Comparison of ENCODE assay signal across 8 cellular contexts in the genomic region with DNA sequence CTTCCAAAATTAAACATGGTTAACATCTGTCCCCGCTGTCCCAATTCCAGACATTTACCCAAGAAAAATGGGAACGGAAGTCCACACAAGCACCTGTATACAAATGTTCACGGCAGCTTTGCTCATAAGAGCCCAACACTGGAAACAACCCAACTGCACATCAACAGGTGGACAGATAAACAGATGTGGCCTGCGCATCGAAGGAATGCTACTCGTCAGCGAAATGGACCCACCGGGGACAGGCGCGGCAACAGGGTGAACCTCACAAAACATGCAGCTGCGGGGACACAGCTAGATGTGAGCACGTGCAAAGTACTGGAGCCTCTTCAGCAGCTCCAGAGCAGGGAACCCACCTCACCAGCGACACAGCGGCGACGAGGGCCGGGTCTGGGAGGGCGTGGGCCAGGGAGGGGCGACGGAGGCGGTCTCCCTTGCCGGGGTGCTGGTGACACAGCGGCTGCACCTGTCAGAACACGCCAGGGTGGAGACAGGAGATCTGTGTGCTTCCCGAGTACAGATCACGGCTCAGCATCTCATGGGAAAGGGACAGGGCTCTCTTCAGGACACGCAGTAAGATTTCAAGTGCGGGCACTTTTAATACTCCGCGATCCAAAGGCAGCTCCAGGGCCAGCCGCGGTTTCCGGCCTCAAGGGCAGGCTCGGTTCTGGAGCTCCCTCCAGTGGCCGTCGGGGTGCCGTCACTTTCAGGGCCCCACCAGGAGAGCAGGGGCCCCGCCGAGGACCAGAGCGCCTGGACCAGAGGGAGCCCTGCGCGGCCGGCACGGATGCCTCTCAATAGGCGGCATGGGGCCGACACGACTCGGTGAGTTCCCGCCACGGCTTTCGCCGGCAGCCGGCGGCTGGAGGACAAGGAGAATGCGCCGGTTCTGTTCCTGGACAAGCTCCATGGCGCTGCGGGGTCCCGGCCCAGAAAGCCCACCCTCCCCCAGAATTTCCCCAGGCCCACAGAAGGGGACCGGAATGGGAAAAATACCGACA. TPM values are rescaled to one million over a fixed set of nuclear protein-coding genes. Genes with fewer than 3 reads are reported as not detected.
DNase-seq lines count a peak whose midpoint lies in the region; ATAC-seq and TF ChIP-seq lines count a peak whose summit lies in the region.

No MANE protein-coding gene starts in this region.

- H3K4me3 ChIP-seq in SJCRH30 (no peak overlapping the region), suprapubic skin (peak overlapping the region; percentile 40)

- no peaks in the 10 kb centered on the region for H3K9me3 ChIP-seq in SJCRH30 (replicated peaks)
- H3K9me3 ChIP-seq in suprapubic skin, result no peaks in the 10 kb centered on the region

- peak; percentile 31 for TF ChIP-seq POLR2A in GM19099 (IDR thresholded peaks at IDR 0.05; ENCODE audit: extremely low read depth, insufficient read length, low read depth)
- TF ChIP-seq POLR2A in suprapubic skin (IDR thresholded peaks at IDR 0.05), result no peak

- H3K27ac ChIP-seq in SJCRH30 (no peak overlapping the region), foreskin keratinocyte (no peak overlapping the region), suprapubic skin (peak overlapping the region; percentile 12)

- H3K36me3 ChIP-seq in SJCRH30, result no peaks in the 10 kb centered on the region
- no peaks in the 10 kb centered on the region for H3K36me3 ChIP-seq in suprapubic skin

- H3K4me1 ChIP-seq in SJCRH30 (peaks cover 7% of the 10 kb centered on the region; the same call in 1 of the 2 replicates), foreskin keratinocyte (peaks cover 8% of the 10 kb centered on the region), suprapubic skin (peaks cover 60% of the 10 kb centered on the region)

- TF ChIP-seq CTCF in foreskin keratinocyte (conservative IDR thresholded peaks at IDR 0.05) (peak; percentile 93), omental fat pad (IDR thresholded peaks at IDR 0.05) (peak in 1 of 3 donors; percentile 63), suprapubic skin (IDR thresholded peaks at IDR 0.05) (peak; percentile 91 to 94)

- peak; percentile 66 for ATAC-seq in foreskin keratinocyte
- ATAC-seq in omental fat pad (ENCODE audit: low FRiP score), result peak; percentile 83

- no peak for TF ChIP-seq EP300 in suprapubic skin (IDR thresholded peaks at IDR 0.05)

- WGBS in suprapubic skin, result 28% methylated on average over 29 of the region's 61 CpGs

- DNase-seq in AG20443 (ENCODE audit: low spot score), result peak; percentile 96
- peak; percentile 89 for DNase-seq in HT-29 (ENCODE audit: low spot score)
- DNase-seq in SJCRH30, result peak; percentile 61 to 73
- peak; percentile 93 for DNase-seq in activated effector memory CD4-positive, alpha-beta T cell treated with anti-CD3 and anti-CD28 coated beads, Interleukin-2, amount 50 U/mL, for 16 hours
- no peak for DNase-seq in foreskin keratinocyte
- peak; percentile 75 for DNase-seq in omental fat pad (ENCODE audit: low spot score)
- peak; percentile 86 to 91 for DNase-seq in suprapubic skin (ENCODE audit: low spot score in 2 of 2)

- H3K27me3 ChIP-seq in SJCRH30, result no peaks in the 10 kb centered on the region
- H3K27me3 ChIP-seq in foreskin keratinocyte, result no peaks in the 10 kb centered on the region
- H3K27me3 ChIP-seq in suprapubic skin, result no peaks in the 10 kb centered on the region

RNA-seq across cellular contexts. Expression of gene GPR146, which starts 21.2 kb away (rescaled TPM):
- total RNA-seq in HT-29 (2014; rRNA removed; shearing (Covaris generic)), result 4.1 and 4.3 TPM in 2 replicates
- total RNA-seq in SJCRH30 (2014; rRNA removed; shearing (Covaris generic)), result 0.93 and 2.1 TPM in 2 replicates
- total RNA-seq in foreskin keratinocyte, result not detected in 2 replicates
- not detected in 2 replicates for polyA plus RNA-seq in foreskin keratinocyte
- total RNA-seq in omental fat pad, result 10 to 100 TPM; 29.6 to 89.8 (median 56.9) TPM
- 10 to 100 TPM; 24.1 to 50.8 (median 39.3) TPM for total RNA-seq in suprapubic skin

RNA-seq across cellular contexts. Expression of gene GPER1, which starts 22.4 kb away (rescaled TPM):
- 2.0 and 2.5 TPM in 2 replicates for total RNA-seq in HT-29 (2014; rRNA removed; shearing (Covaris generic))
- 0.15 TPM in 1 of 2 replicates, not detected in the other for total RNA-seq in SJCRH30 (2014; rRNA removed; shearing (Covaris generic))
- total RNA-seq in foreskin keratinocyte (0.07 TPM in 1 of 2 replicates, not detected in the other), omental fat pad (10 to 100 TPM in 1 of 4 donors, 1 to 10 TPM in 3; 3.2 to 18.9 (median 4.1) TPM), suprapubic skin (10 to 100 TPM in 1 of 4 donors, 1 to 10 TPM in 3; 2.6 to 11.9 (median 5.1) TPM)
- 0.03 and 0.07 TPM in 2 replicates for polyA plus RNA-seq in foreskin keratinocyte

Comparison
In these comparisons a context has a peak if more than half of its experiments do, and no peak if none do; other contexts are left out.
1. DNase-seq: peak in AG20443 (single experiment), HT-29 (single experiment), SJCRH30 (2 of 2), activated effector memory CD4-positive, alpha-beta T cell treated with anti-CD3 and anti-CD28 coated beads, Interleukin-2, amount 50 U/mL, for 16 hours (single experiment), omental fat pad (single experiment) and suprapubic skin (2 of 2); none in foreskin keratinocyte (0 of 2).